ENCODE assay signal across 13 cellular contexts in the genomic region with DNA sequence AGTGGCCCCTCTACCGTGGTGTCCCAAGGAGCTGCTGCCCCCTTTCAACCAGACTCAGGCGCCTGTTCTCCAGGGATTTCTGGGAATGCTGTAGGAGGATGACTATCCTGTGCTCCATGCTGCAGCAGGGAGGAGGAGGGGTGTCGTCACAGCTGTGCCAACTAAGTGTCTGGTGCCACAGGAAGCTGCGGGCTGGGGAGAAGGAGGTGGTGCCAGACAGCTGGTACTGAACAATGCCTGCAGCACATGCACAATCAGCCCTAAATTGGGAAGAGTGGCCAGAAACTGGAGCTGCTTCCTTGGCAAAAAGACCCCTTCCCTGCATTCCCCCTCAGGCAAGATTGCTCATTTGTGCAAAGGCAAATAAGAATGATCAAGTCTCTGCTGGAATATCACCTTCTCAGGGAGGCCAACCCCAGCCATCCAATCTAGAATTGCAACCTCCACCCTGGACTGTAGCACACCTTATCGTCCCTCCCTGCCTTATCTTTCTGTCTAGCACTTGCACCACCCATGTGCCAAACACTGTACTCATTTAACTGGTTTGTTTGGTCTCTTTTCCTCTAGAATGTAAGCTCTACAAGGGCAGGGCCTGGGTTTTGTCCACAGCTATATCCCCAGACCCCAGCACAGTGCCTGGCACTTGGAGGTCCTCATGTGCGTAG. TPM values are rescaled to one million over a fixed set of nuclear protein-coding genes. Genes with fewer than 3 reads are reported as not detected.
DNase-seq lines count a peak whose midpoint lies in the region; ATAC-seq and TF ChIP-seq lines count a peak whose summit lies in the region.
"Had no signal": no experiment of that assay in that cellular context is flagged by ENCODE, and none has a peak within 500 bp of the region (broad histone marks: within the 10 kb centered on the region; RNA-seq: fewer than 3 reads in every experiment).

No MANE protein-coding gene starts in this region.

- H3K4me2 ChIP-seq in osteoblast (ENCODE audit: insufficient read depth, low read length), result peak overlapping the region; percentile 20

- no peak overlapping the region for H3K27ac ChIP-seq in osteoblast (ENCODE audit: low read depth, low read length)

- no peaks in the 10 kb centered on the region for H3K9me3 ChIP-seq in osteoblast (ENCODE audit: low read depth, low read length)

- DNase-seq in EH (ENCODE audit: low read depth) (peak; percentile 44), NCI-H2196 (lab: John Stamatoyannopoulos, UW; ENCODE audit: unreplicated experiment) (peak; percentile 10), head of caudate nucleus (peak; percentile 68 to 98 (median 87)), osteoblast (ENCODE audit: insufficient read length, low spot score, missing footprints) (peak; percentile 96), GM19240 (ENCODE audit: insufficient read length, low spot score) (no peak)
- no peak for DNase-seq in stimulated activated naive CD8-positive, alpha-beta T cell treated with anti-CD3 and anti-CD28 coated beads, Interleukin-15, Interleukin-2, amounts not matched to agents 100 U/mL and 50 U/mL, for 24 hours
- DNase-seq: activated CD4-positive, alpha-beta T cell treated with anti-CD3 and anti-CD28 coated beads, Interleukin-2, amount 10 ng/mL, durations not matched to agents 24 days and 14 days; central memory CD4-positive, alpha-beta T cell; kidney; MM.1S; stimulated activated CD4-positive, alpha-beta T cell treated with anti-CD3 and anti-CD28 coated beads, Interleukin-2, amount 100 ng/mL, for 48 hours had no signal

- peaks cover 20% of the 10 kb centered on the region for H3K4me1 ChIP-seq in osteoblast (ENCODE audit: insufficient read depth, low read length)

- intact Hi-C loops in head of caudate nucleus (cut with DNase I), result no loop called here

- no peaks in the 10 kb centered on the region for H3K27me3 ChIP-seq in osteoblast (ENCODE audit: insufficient read depth, low read length)

- no peaks in the 10 kb centered on the region for H3K79me2 ChIP-seq in osteoblast (ENCODE audit: insufficient read depth, low read length)

- no peaks in the 10 kb centered on the region for H4K20me1 ChIP-seq in osteoblast (ENCODE audit: insufficient read depth, low read length)

- H2AFZ ChIP-seq in osteoblast (ENCODE audit: low read length), result no peak overlapping the region

- no peak for TF ChIP-seq CTCF in osteoblast (IDR thresholded peaks at IDR 0.05; ENCODE audit: extremely low read depth, low read depth, low read length)

- ATAC-seq in stimulated activated naive CD8-positive, alpha-beta T cell treated with anti-CD3 and anti-CD28 coated beads, Interleukin-15, Interleukin-2, amounts not matched to agents 100 U/mL and 50 U/mL, for 24 hours, result no peak
- ATAC-seq in GM19324 (IDR thresholded peaks at IDR 0.05; ENCODE audit: low FRiP score, unreplicated experiment) (no peak), GM18498 (IDR thresholded peaks at IDR 0.05; ENCODE audit: unreplicated experiment) (no peak)

- no peaks in the 10 kb centered on the region for H3K36me3 ChIP-seq in osteoblast (ENCODE audit: insufficient read depth, low read length)

- H3K4me3 ChIP-seq in osteoblast (ENCODE audit: insufficient read depth, low read length), result no peak overlapping the region

RNA-seq across cellular contexts. Expression of gene LAMB3, which starts 33.3 kb away (rescaled TPM):
- total RNA-seq in osteoblast, result 5.4 and 9.7 TPM in 2 replicates

RNA-seq across cellular contexts. Expression of gene CAMK1G, which starts 35.4 kb away (rescaled TPM):
- under 0.01 and 0.72 TPM in 2 replicates for total RNA-seq in osteoblast

RNA-seq across cellular contexts. Expression of gene G0S2, which starts 56.3 kb away (rescaled TPM):
- 10.5 and 11.2 TPM in 2 replicates for total RNA-seq in osteoblast

Comparison
In these comparisons a context has a peak if more than half of its experiments do, and no peak if none do; other contexts are left out.
1. DNase-seq: peak in EH (single experiment), NCI-H2196 (single experiment), head of caudate nucleus (42 of 42) and osteoblast (single experiment); none in GM19240 (single experiment) and stimulated activated naive CD8-positive, alpha-beta T cell treated with anti-CD3 and anti-CD28 coated beads, Interleukin-15, Interleukin-2, amounts not matched to agents 100 U/mL and 50 U/mL, for 24 hours (single experiment).